ENCODE assay signal across 10 cellular contexts in the genomic region with DNA sequence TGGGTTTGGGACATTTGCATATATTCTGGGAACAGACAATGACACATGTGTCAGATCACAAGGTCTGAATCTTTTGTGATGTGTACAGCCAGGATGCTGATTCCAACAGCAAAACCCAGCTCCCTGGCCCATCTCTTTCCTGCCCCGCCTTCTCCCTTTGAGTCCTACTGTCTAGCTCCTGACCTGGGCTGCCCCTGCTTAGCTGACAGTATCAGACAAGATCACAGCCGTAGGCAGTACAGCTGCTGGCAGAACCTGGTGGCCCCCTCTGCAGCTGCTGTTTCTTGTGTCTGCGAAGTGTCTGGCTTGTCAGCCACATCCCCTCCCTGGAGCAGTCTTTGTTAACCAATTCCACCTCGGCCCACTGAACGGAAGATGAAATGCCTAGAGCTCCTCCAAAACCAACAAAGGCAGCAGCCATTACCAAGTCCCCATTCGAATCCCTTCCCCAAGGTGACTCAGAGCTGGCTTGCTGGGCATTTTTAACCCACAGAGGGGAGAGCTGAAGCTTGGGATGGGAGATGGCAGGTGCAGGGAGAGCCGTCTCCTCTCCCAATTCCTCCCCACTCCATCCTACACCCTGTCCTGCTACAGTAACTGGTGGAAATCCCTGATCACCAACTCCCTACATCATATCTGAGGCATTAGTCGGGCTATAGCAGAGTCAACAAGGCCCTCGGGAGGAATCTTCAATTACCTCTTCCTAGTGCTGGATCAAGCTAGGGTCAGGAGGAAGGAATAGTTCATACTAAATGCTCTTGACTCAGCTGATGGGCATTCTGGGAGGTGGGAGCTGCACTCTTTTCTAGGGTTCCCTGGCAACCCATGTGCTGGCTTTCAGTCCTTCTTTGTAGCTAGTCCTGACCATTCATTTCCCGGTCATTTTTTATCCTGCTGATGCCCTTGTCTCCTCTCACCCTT. TPM values are rescaled to one million over a fixed set of nuclear protein-coding genes. Genes with fewer than 3 reads are reported as not detected.
DNase-seq lines count a peak whose midpoint lies in the region; TF ChIP-seq lines count a peak whose summit lies in the region.
"Had no signal": no experiment of that assay in that cellular context is flagged by ENCODE, and none has a peak within 500 bp of the region (broad histone marks: within the 10 kb centered on the region; RNA-seq: fewer than 3 reads in every experiment).

No MANE protein-coding gene starts in this region.

- peak; percentile 65 for DNase-seq in EL
- peak; percentile 24 for DNase-seq in NCI-H1417 treated with DMSO at 0.1 percent for 48 hours (lab: John Stamatoyannopoulos, UW)
- DNase-seq in WERI-Rb-1 = peak; percentile 96
- DNase-seq in effector memory CD4-positive, alpha-beta T cell = no peak
- no peak for DNase-seq in glomerular visceral epithelial cell (ENCODE audit: extremely low spot score)
- no peak for DNase-seq in activated CD8-positive, alpha-beta memory T cell treated with anti-CD3 and anti-CD28 coated beads, Interleukin-2, amount 50 U/mL, for 4 hours
- DNase-seq in OCI-M2 (lab: John Stamatoyannopoulos, UW; ENCODE audit: unreplicated experiment) = no peak
- DNase-seq: GOT3 had no signal

- TF ChIP-seq CTCF in WERI-Rb-1 (IDR thresholded peaks at IDR 0.05; ENCODE audit: low read depth, low read length) (no peak), neural cell (IDR thresholded peaks at IDR 0.05; ENCODE audit: poor library complexity, severe bottlenecking) (no peak)

- H3K9me3 ChIP-seq in WERI-Rb-1 (ENCODE audit: severe bottlenecking) (no peaks in the 10 kb centered on the region), neural cell (ENCODE audit: low read length) (no peaks in the 10 kb centered on the region)
- H3K9me3 ChIP-seq in effector memory CD4-positive, alpha-beta T cell (ENCODE audit: control insufficient read depth, low read length) = no peaks in the 10 kb centered on the region

- H3K4me3 ChIP-seq in WERI-Rb-1 (ENCODE audit: low read depth, low read length) (peak overlapping the region; percentile 14), neural cell (ENCODE audit: low read length) (peak overlapping the region; percentile 13)
- H3K4me3 ChIP-seq in effector memory CD4-positive, alpha-beta T cell (ENCODE audit: insufficient read depth, low read depth, low read length, poor library complexity, severe bottlenecking) = no peak overlapping the region
- H3K4me3 ChIP-seq: cardiac muscle cell had no signal

- no peaks in the 10 kb centered on the region for H3K79me2 ChIP-seq in neural cell (replicated peaks; ENCODE audit: insufficient read depth, low read length)

- peak overlapping the region; percentile 58 for H3K9ac ChIP-seq in neural cell (ENCODE audit: low read length)

- H3K4me1 ChIP-seq in effector memory CD4-positive, alpha-beta T cell (ENCODE audit: control insufficient read depth, insufficient read depth, low read length, poor library complexity, severe bottlenecking) = no peaks in the 10 kb centered on the region

- peak overlapping the region; percentile 2 for H3K4me2 ChIP-seq in neural cell (ENCODE audit: low read length)

- H4K20me1 ChIP-seq in neural cell (ENCODE audit: insufficient read depth) = no peaks in the 10 kb centered on the region

- H3K9me2 ChIP-seq in neural cell (ENCODE audit: insufficient read depth, low read length) = no peaks in the 10 kb centered on the region

- H3K27me3 ChIP-seq in WERI-Rb-1 (ENCODE audit: insufficient read depth, low read depth, severe bottlenecking) (no peaks in the 10 kb centered on the region), neural cell (ENCODE audit: insufficient read depth, low read depth, low read length) (no peaks in the 10 kb centered on the region)
- no peaks in the 10 kb centered on the region for H3K27me3 ChIP-seq in effector memory CD4-positive, alpha-beta T cell (replicated peaks; ENCODE audit: control insufficient read depth, insufficient read depth, low read length, poor library complexity, severe bottlenecking)
- H3K27me3 ChIP-seq: cardiac muscle cell had no signal

- H3K36me3 ChIP-seq in WERI-Rb-1 (no peaks in the 10 kb centered on the region), neural cell (ENCODE audit: insufficient read depth, low read length) (no peaks in the 10 kb centered on the region)
- H3K36me3 ChIP-seq in effector memory CD4-positive, alpha-beta T cell (ENCODE audit: control insufficient read depth, insufficient read depth, low read length) = no peaks in the 10 kb centered on the region
- H3K36me3 ChIP-seq: cardiac muscle cell had no signal

- no peak for TF ChIP-seq RAD21 in neural cell (conservative IDR thresholded peaks at IDR 0.05)

- peak; percentile 38 for TF ChIP-seq EP300 in neural cell (conservative IDR thresholded peaks at IDR 0.05; ENCODE audit: poor library complexity, severe bottlenecking)

- H3K27ac ChIP-seq in WERI-Rb-1 (peak overlapping the region; percentile 91), neural cell (ENCODE audit: low read length) (peak overlapping the region; percentile 72)
- H3K27ac ChIP-seq in effector memory CD4-positive, alpha-beta T cell (ENCODE audit: insufficient read depth, low read length, poor library complexity, severe bottlenecking) = no peak overlapping the region
- H3K27ac ChIP-seq: cardiac muscle cell had no signal

- H3F3A ChIP-seq in neural cell (ENCODE audit: insufficient read depth, low read length, poor library complexity, severe bottlenecking) = no peaks in the 10 kb centered on the region

- H2AFZ ChIP-seq in neural cell (ENCODE audit: low read depth, low read length) = peak overlapping the region; percentile 25

TF ChIP-seq in neural cell, 6 proteins besides CTCF, POLR2A, EP300 and RAD21:
- peak; percentile 28 for TF ChIP-seq TAF1 (IDR thresholded peaks at IDR 0.05; ENCODE audit: low read depth)
- no peak for TF ChIP-seq POLR2AphosphoS5 (IDR thresholded peaks at IDR 0.05)
- TF ChIP-seq SMC3 (conservative IDR thresholded peaks at IDR 0.05; ENCODE audit: poor library complexity) = peak; percentile 10

RNA-seq across cellular contexts. Expression of gene PIPOX, which starts 5.8 kb away (rescaled TPM):
- 4.4 and 5.2 TPM in 2 replicates for polyA plus RNA-seq in neural cell
- polyA minus RNA-seq in neural cell = 4.9 and 8.1 TPM in 2 replicates

RNA-seq across cellular contexts. Expression of gene SEZ6, which starts 42.9 kb away (rescaled TPM):
- 15.1 and 17.4 TPM in 2 replicates for polyA plus RNA-seq in neural cell
- polyA minus RNA-seq in neural cell = 8.5 and 16.9 TPM in 2 replicates

Comparison
In these comparisons a context has a peak if more than half of its experiments do, and no peak if none do; other contexts are left out.
1. DNase-seq: peak in EL (single experiment), NCI-H1417 treated with DMSO at 0.1 percent for 48 hours (single experiment) and WERI-Rb-1 (single experiment); none in effector memory CD4-positive, alpha-beta T cell (0 of 3), glomerular visceral epithelial cell (single experiment), activated CD8-positive, alpha-beta memory T cell treated with anti-CD3 and anti-CD28 coated beads, Interleukin-2, amount 50 U/mL, for 4 hours (single experiment) and OCI-M2 (single experiment).